In genomic region chr16:77660311-77660710, GRCh38 we compare ENCODE assay signal across 8 cellular contexts.
DNase-seq lines count a peak whose midpoint lies in the region; ATAC-seq and TF ChIP-seq lines count a peak whose summit lies in the region.

No MANE protein-coding gene starts in this region.

- H3K36me3 Mint-ChIP-seq in CD8-positive, alpha-beta T cell, result no peaks in the 10 kb centered on the region

- TF ChIP-seq CTCF in astrocyte of the cerebellum (IDR thresholded peaks at IDR 0.05; ENCODE audit: low read depth, low read length, missing control alignments) (peak; percentile 83), lower lobe of right lung (IDR thresholded peaks at IDR 0.05) (peak; percentile 37)
- TF ChIP-seq CTCF in CD8-positive, alpha-beta T cell (IDR thresholded peaks at IDR 0.05), result no peak

- H3K27ac ChIP-seq in lower lobe of right lung, result no peak overlapping the region
- no peak overlapping the region for H3K27ac ChIP-seq in CD8-positive, alpha-beta T cell (ENCODE audit: low read depth, low read length)

- POLR2A ChIA-PET in CD8-positive, alpha-beta T cell (lab: Charles Lee), result no interaction called here

- no peak for ATAC-seq in lower lobe of right lung
- no peak for ATAC-seq in HG02588 (IDR thresholded peaks at IDR 0.05; ENCODE audit: unreplicated experiment)
- no peak for ATAC-seq in CD8-positive, alpha-beta T cell
- ATAC-seq in GM18519 (IDR thresholded peaks at IDR 0.05; ENCODE audit: low FRiP score, unreplicated experiment), result no peak

- DNase-seq in DMS53 treated with DMSO at 0.1 percent for 48 hours (lab: John Stamatoyannopoulos, UW; ENCODE audit: unreplicated experiment), result peak; percentile 26
- DNase-seq in NCI-H1417 (lab: John Stamatoyannopoulos, UW), result peak; percentile 22 to 80 (median 50)
- DNase-seq in astrocyte of the cerebellum (ENCODE audit: low read depth), result peak; percentile 55
- DNase-seq in lower lobe of right lung, result no peak
- DNase-seq in dedifferentiated amniotic fluid mesenchymal stem cell (ENCODE audit: extremely low spot score), result no peak
- DNase-seq in CD8-positive, alpha-beta T cell, result no peak

- H3K27ac Mint-ChIP-seq in CD8-positive, alpha-beta T cell, result no peak overlapping the region

- H3K4me3 ChIP-seq in astrocyte of the cerebellum (ENCODE audit: low read depth, low read length) (peak overlapping the region; percentile 22), lower lobe of right lung (no peak overlapping the region)
- no peak overlapping the region for H3K4me3 ChIP-seq in CD8-positive, alpha-beta T cell (ENCODE audit: low read depth, low read length)

- no peak overlapping the region for H3K4me3 Mint-ChIP-seq in CD8-positive, alpha-beta T cell

- peaks cover 19% of the 10 kb centered on the region for H3K27me3 Mint-ChIP-seq in CD8-positive, alpha-beta T cell (ENCODE audit: low read depth)

- no peaks in the 10 kb centered on the region for H3K36me3 ChIP-seq in lower lobe of right lung
- H3K36me3 ChIP-seq in CD8-positive, alpha-beta T cell (ENCODE audit: insufficient read depth, low read length), result no peaks in the 10 kb centered on the region

- in situ Hi-C loops in astrocyte of the cerebellum (cut with HindIII; ENCODE audit: low sequenced_read_pairs), result no loop called here

- peaks cover 16% of the 10 kb centered on the region for H3K9me3 ChIP-seq in lower lobe of right lung
- H3K9me3 ChIP-seq in CD8-positive, alpha-beta T cell (ENCODE audit: low read length), result no peaks in the 10 kb centered on the region

- H3K4me1 Mint-ChIP-seq in CD8-positive, alpha-beta T cell (ENCODE audit: low read depth), result no peaks in the 10 kb centered on the region

- CTCF ChIA-PET in CD8-positive, alpha-beta T cell (lab: Charles Lee), result interaction anchor here (0.8 kb wide), 1 partner anchor 15 kb away, joined by 3 read pairs; no protein-coding TSS in a partner anchor

- no peaks in the 10 kb centered on the region for H3K27me3 ChIP-seq in lower lobe of right lung (ENCODE audit: low read depth)
- H3K27me3 ChIP-seq in CD8-positive, alpha-beta T cell (ENCODE audit: insufficient read depth, low read length), result no peaks in the 10 kb centered on the region

- H3K9me3 Mint-ChIP-seq in CD8-positive, alpha-beta T cell, result peaks cover 4% of the 10 kb centered on the region

- no peaks in the 10 kb centered on the region for H3K4me1 ChIP-seq in lower lobe of right lung
- no peaks in the 10 kb centered on the region for H3K4me1 ChIP-seq in CD8-positive, alpha-beta T cell (ENCODE audit: insufficient read depth, low read length)

- intact Hi-C loops in lower lobe of right lung (cut with DNase I), result no loop called here
- intact Hi-C loops in CD8-positive, alpha-beta T cell (cut with DNase I, micrococcal nuclease), result no loop called here

Comparison
In these comparisons a context has a peak if more than half of its experiments do, and no peak if none do; other contexts are left out.
1. DNase-seq: peak in DMS53 treated with DMSO at 0.1 percent for 48 hours (single experiment), NCI-H1417 (3 of 3) and astrocyte of the cerebellum (single experiment); none in lower lobe of right lung (single experiment), dedifferentiated amniotic fluid mesenchymal stem cell (single experiment) and CD8-positive, alpha-beta T cell (0 of 7).